Comparison of ENCODE assay signal across 8 cellular contexts in the genomic region with DNA sequence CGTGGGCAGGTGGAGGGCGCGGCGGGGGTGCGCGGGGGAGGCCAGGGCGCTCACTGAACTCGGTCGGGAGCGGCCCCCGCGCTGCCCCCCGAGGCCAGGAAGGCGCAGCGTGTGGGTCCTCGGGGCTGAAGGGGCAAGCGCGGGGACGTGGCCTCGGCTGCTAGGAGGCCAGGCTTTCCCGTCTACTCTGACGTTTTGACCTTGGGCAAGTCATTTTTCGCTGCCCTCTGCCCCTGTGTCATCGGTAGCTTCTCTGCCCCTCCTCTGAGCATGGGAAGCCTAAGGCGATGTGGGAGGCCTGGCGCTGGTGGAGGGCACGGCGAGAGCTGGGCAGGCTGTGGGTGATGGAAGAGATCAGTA. TPM values are rescaled to one million over a fixed set of nuclear protein-coding genes. Genes with fewer than 3 reads are reported as not detected.
A peak's percentile ranks its signal among the peaks of the same experiment; 100 is the strongest.
DNase-seq lines count a peak whose midpoint lies in the region; ATAC-seq, FAIRE-seq and TF ChIP-seq lines count a peak whose summit lies in the region.

No MANE protein-coding gene starts in this region.

- H3K4ac ChIP-seq in H9 (ENCODE audit: low read depth, low read length), result no peak overlapping the region

- CTCF ChIA-PET in GM12878 (lab: Yijun Ruan, JAX), result interaction anchor here (0.6 to 4.9 kb wide), 10 partner anchors 13 to 196 kb away, joined by 3 to 24 read pairs (median 4); no protein-coding TSS in a partner anchor

- no peak overlapping the region for H2BK120ac ChIP-seq in H9 (ENCODE audit: low read depth, low read length, poor library complexity, severe bottlenecking)

- RAD21 ChIA-PET in GM12878 (lab: Charles Lee; ENCODE audit: unreplicated experiment), result interaction anchor here (0.6 to 4.1 kb wide), 24 partner anchors 13 to 447 kb away, joined by 3 to 29 read pairs (median 5); a partner anchor contains a TSS

- H3K36me3 ChIP-seq in ES-I3 (ENCODE audit: insufficient read depth, low read length), result peaks cover 9% of the 10 kb centered on the region
- H3K36me3 ChIP-seq in GM12878 (ENCODE audit: control insufficient read depth in 2 of 2, insufficient read depth in 2 of 2, low read length in 1 of 2), result peaks cover 1 to 18% of the 10 kb centered on the region in 2 experiments; a peak in 3 of 4 replicates
- peaks cover 0 to 16% of the 10 kb centered on the region in 2 donors for H3K36me3 ChIP-seq in left lung

- no peak overlapping the region for H4K5ac ChIP-seq in H9 (ENCODE audit: insufficient read length, low read depth, low read length)

- no peak overlapping the region for H2BK20ac ChIP-seq in H9 (ENCODE audit: low read depth, low read length, poor library complexity, severe bottlenecking)

- no CpG with 5 or more reads among the region's 28 CpGs for WGBS in H9 (ENCODE audit: extremely low coverage, insufficient read length, low lambda C conversion rate)
- under 1% methylated on average over 13 of the region's 28 CpGs for WGBS in GM12878 (ENCODE audit: insufficient coverage, insufficient replicate concordance, low lambda C conversion rate, missing lambda C conversion rate)

- no peak overlapping the region for H4K91ac ChIP-seq in H9 (ENCODE audit: insufficient read length, low read depth, low read length)

- intact Hi-C loops in GM12878 (cut with micrococcal nuclease; ENCODE audit: unreplicated experiment) (loop anchor here (5.0 kb wide), 2 partner anchors 78 to 87 kb away; a partner anchor contains a TSS), left lung (cut with DNase I) (no loop called here)

- H3K23me2 ChIP-seq in H9 (ENCODE audit: insufficient read length, low read depth, low read length, poor library complexity, severe bottlenecking), result peaks cover 9% of the 10 kb centered on the region

- DNase-seq in H9 (no peak), NCI-H146 treated with DMSO at 0.1 percent for 48 hours (lab: John Stamatoyannopoulos, UW; ENCODE audit: unreplicated experiment) (peak; percentile 21), GM12878 (ENCODE audit: low read depth, low spot score) (no peak), left lung (no peak), NK-92 (lab: John Stamatoyannopoulos, UW; ENCODE audit: unreplicated experiment) (no peak), SHP77 treated with DMSO at 0.1 percent for 48 hours (lab: John Stamatoyannopoulos, UW) (no peak)
- DNase-seq in stimulated activated naive CD4-positive, alpha-beta T cell treated with Interleukin-2 at 50 U/mL for 16 hours (lab: John Stamatoyannopoulos, UW), result peak; percentile 17

- H3K79me2 ChIP-seq in H9 (ENCODE audit: insufficient read depth, low read length) (peaks cover 8% of the 10 kb centered on the region; the same call in 1 of the 2 replicates), GM12878 (ENCODE audit: control insufficient read depth, insufficient read depth, low read length) (peaks cover 51% of the 10 kb centered on the region)

- H3K56ac ChIP-seq in H9 (ENCODE audit: insufficient read length, low read depth, low read length), result no peak overlapping the region

- peak; percentile 1; the same call in 1 of the 2 replicates for TF ChIP-seq POLR2A in GM12878 (IDR thresholded peaks at IDR 0.05; ENCODE audit: low read depth, low read length)

- peak overlapping the region; percentile 55 to 90 (median 88); a peak in 6 of 7 replicates for H3K27ac Mint-ChIP-seq in H9

- TF ChIP-seq RAD21 in GM12878 (IDR thresholded peaks at IDR 0.05; ENCODE audit: insufficient read depth, low read depth, low read length), result no peak

- no peak overlapping the region for H2BK5ac ChIP-seq in H9 (ENCODE audit: insufficient read length, low read length)

- no peak overlapping the region for H3K23ac ChIP-seq in H9 (ENCODE audit: insufficient read length, low read depth, low read length)

- SMC1A ChIA-PET in GM12878 (lab: Charles Lee; ENCODE audit: uncharacterized antibody, unreplicated experiment), result interaction anchor here (0.8 to 2.7 kb wide), 9 partner anchors 8 to 204 kb away, joined by 3 to 17 read pairs (median 3); a partner anchor contains a TSS

- no peak overlapping the region for H4K8ac ChIP-seq in H9 (replicated peaks; ENCODE audit: insufficient read length, low read depth, low read length)

- H3K4me2 ChIP-seq in H9 (ENCODE audit: insufficient read depth, insufficient read length, low read length) (peak overlapping the region; percentile 75), GM12878 (ENCODE audit: control insufficient read depth, insufficient read depth) (peak overlapping the region; percentile 90)

- H3K4me3 ChIP-seq in GM12878, result peak overlapping the region; percentile 71
- H3K4me3 ChIP-seq in left lung, result peak overlapping the region; percentile 75 to 95

- FAIRE-seq in GM12878 (lab: Jason Lieb, UNC), result no peak

- H2AFZ ChIP-seq in H9 (ENCODE audit: low read length), result no peak overlapping the region
- H2AFZ ChIP-seq in GM12878 (ENCODE audit: control insufficient read depth, low read depth, low read length), result no peak overlapping the region

- H2BK15ac ChIP-seq in H9 (ENCODE audit: low read depth, low read length), result no peak overlapping the region

- H3K9ac ChIP-seq in ES-I3 (ENCODE audit: low read depth, low read length) (peak overlapping the region; percentile 72; the same call in 1 of the 2 replicates), H9 (ENCODE audit: extremely low read depth, insufficient read length, low read length) (peak overlapping the region; percentile 57), GM12878 (ENCODE audit: control insufficient read depth, insufficient read depth, low read length) (peak overlapping the region; percentile 74)

- H3K4me1 ChIP-seq in ES-I3 (ENCODE audit: insufficient read depth, low read length) (peaks cover 10% of the 10 kb centered on the region; the same call in 1 of the 2 replicates), H9 (ENCODE audit: insufficient read depth, low read length) (peaks cover 5% of the 10 kb centered on the region; the same call in 1 of the 2 replicates), GM12878 (ENCODE audit: control insufficient read depth, insufficient read depth, low read length) (peaks cover 20% of the 10 kb centered on the region), left lung (peaks cover 18 to 52% of the 10 kb centered on the region in 2 donors)

- H3K14ac ChIP-seq in H9 (ENCODE audit: insufficient read depth, low read length), result peak overlapping the region; percentile 2; the same call in 1 of the 2 replicates

- no peak overlapping the region for H3T11ph ChIP-seq in H9 (ENCODE audit: low read length)

- H3K9me3 Mint-ChIP-seq in H9, result no peaks in the 10 kb centered on the region

- H2BK12ac ChIP-seq in H9 (ENCODE audit: insufficient read length, low read depth, low read length), result no peak overlapping the region

- H3K18ac ChIP-seq in H9 (ENCODE audit: insufficient read length, low read depth, low read length), result no peak overlapping the region

- peak overlapping the region; percentile 87 to 96 for H3K4me3 Mint-ChIP-seq in H9

- no peaks in the 10 kb centered on the region for H3K27me3 ChIP-seq in H9 (ENCODE audit: insufficient read depth, low read length)
- H3K27me3 ChIP-seq in GM12878 (replicated peaks in 1 of 2; ENCODE audit: control insufficient read depth in 2 of 2, insufficient read depth in 2 of 2, low read length in 1 of 2), result no peaks in the 10 kb centered on the region
- H3K27me3 ChIP-seq in left lung, result no peaks in the 10 kb centered on the region

- ATAC-seq in GM12878 (0 out of 3 replicates have a peak, but pooled peaks have one; percentile 0), left lung (no peak)

- in situ Hi-C loops in GM12878 (cut with MboI), result no loop called here

- no peaks in the 10 kb centered on the region for H3K27me3 Mint-ChIP-seq in H9 (ENCODE audit: low read depth)

- H3K27ac ChIP-seq in H9 (ENCODE audit: insufficient read length, low read depth, low read length) (no peak overlapping the region), GM12878 (ENCODE audit: control insufficient read depth, insufficient read depth) (peak overlapping the region; percentile 73), left lung (peak overlapping the region; percentile 44 to 81)

- H3K36me3 Mint-ChIP-seq in H9 (ENCODE audit: insufficient read depth in 1 of 3, low read depth in 3 of 3), result peaks cover 26 to 54% (median 48%) of the 10 kb centered on the region in 3 experiments

- no peak for TF ChIP-seq EP300 in GM12878 (IDR thresholded peaks at IDR 0.05; ENCODE audit: borderline replicate concordance in 1 of 2, control insufficient read depth in 1 of 2, low read depth in 2 of 2, low read length in 2 of 2)

- no peaks in the 10 kb centered on the region for H3K79me1 ChIP-seq in H9 (ENCODE audit: insufficient read depth, low read depth, low read length, poor library complexity, severe bottlenecking)

- no peak for TF ChIP-seq CTCF in H9 (conservative IDR thresholded peaks at IDR 0.05)
- TF ChIP-seq CTCF in GM12878 (IDR thresholded peaks at IDR 0.05 in 2 of 3, conservative IDR thresholded peaks at IDR 0.05 in 1 of 3; ENCODE audit: control insufficient read depth in 2 of 3, extremely low read depth in 1 of 3, insufficient read depth in 1 of 3, low read depth in 3 of 3, low read length in 3 of 3), result no peak
- TF ChIP-seq CTCF in left lung (IDR thresholded peaks at IDR 0.05), result no peak

- H3K4me1 Mint-ChIP-seq in H9, result peaks cover 26 to 32% of the 10 kb centered on the region in 2 experiments

- H4K20me1 ChIP-seq in H9 (ENCODE audit: control insufficient read depth, insufficient read depth, insufficient read length), result no peaks in the 10 kb centered on the region
- H4K20me1 ChIP-seq in GM12878 (ENCODE audit: control insufficient read depth, insufficient read depth), result no peaks in the 10 kb centered on the region; the same call in 1 of the 2 replicates

- no peak overlapping the region for H2AK5ac ChIP-seq in H9 (ENCODE audit: insufficient read length, low read length)

- H3K9me3 ChIP-seq in ES-I3 (ENCODE audit: control insufficient read depth, insufficient read depth, low read length), result no peaks in the 10 kb centered on the region
- H3K9me3 ChIP-seq in H9 (ENCODE audit: control insufficient read depth, low read depth, low read length), result no peaks in the 10 kb centered on the region
- H3K9me3 ChIP-seq in GM12878 (replicated peaks; ENCODE audit: control insufficient read depth, insufficient read depth, low read length), result no peaks in the 10 kb centered on the region; the same call in 2 of the 3 replicates
- no peaks in the 10 kb centered on the region for H3K9me3 ChIP-seq in left lung

- POLR2A ChIA-PET in GM12878 (lab: Charles Lee), result interaction anchor here (0.6 to 3.2 kb wide), 17 partner anchors 10 to 197 kb away, joined by 3 to 25 read pairs (median 5); a partner anchor contains a TSS

- no TSS peak for BruUV-seq in GM12878 (replicated peaks; lab: Mats Ljungman, UMichigan)

RNA-seq across cellular contexts. Expression of a gene that starts 0.5 kb away (rescaled TPM):
- 50.8 and 52.2 TPM in 2 replicates for total RNA-seq in H9 (2021)
- 158 and 181 TPM in 2 replicates for total RNA-seq in GM12878 (2013; cell fraction: nucleolus; rRNA removed)
- 45.1 and 51.9 TPM in 2 replicates for total RNA-seq in GM12878 (2014; rRNA removed)
- total RNA-seq in GM12878 (2014; rRNA removed; fragmentation: Illumina TruSeq; extraction: Trizol), result 54.6 and 60.9 TPM in 2 replicates
- total RNA-seq in GM12878 (2021), result 58.7 and 66.8 TPM in 2 replicates
- 33.1 TPM for polyA plus RNA-seq in GM12878 (2011; ENCODE audit: low read depth)
- 40.6 and 49.2 TPM in 2 replicates for polyA plus RNA-seq in GM12878 (2011; rRNA removed)
- polyA plus RNA-seq in GM12878 (2011; cell fraction: cytosol; rRNA removed), result 47.8 and 53.8 TPM in 2 replicates
- 93.4 and 100.0 TPM in 2 replicates for polyA plus RNA-seq in GM12878 (2011; cell fraction: nucleus; rRNA removed)
- 39.6 and 40.3 TPM in 2 replicates for polyA plus RNA-seq in GM12878 (2012)
- polyA plus RNA-seq in GM12878 (2014; fragmentation: Illumina TruSeq; extraction: Trizol), result 34.4 and 37.9 TPM in 2 replicates
- polyA plus RNA-seq in GM12878 (2014; fragmentation: Nextera tagmentation; extraction: Ambion mirVana), result 10 to 100 TPM in 1 of 2 experiments, 1 to 10 TPM in 1; 6.1 to 19.0 TPM
- 42.0 and 44.4 TPM in 2 replicates for polyA plus RNA-seq in GM12878 (2014; rRNA removed)
- polyA plus RNA-seq in GM12878 (2016; fragmentation: Nextera tagmentation; extraction: Ambion mirVana), result 10 to 100 TPM; 67.4 to 67.6 TPM
- 110 and 113 TPM in 2 replicates for polyA minus RNA-seq in GM12878 (2011; rRNA and poly(A)+ RNA removed)
- 22.3 and 33.1 TPM in 2 replicates for polyA minus RNA-seq in GM12878 (2011; cell fraction: cytosol; rRNA and poly(A)+ RNA removed)
- 38.8 and 57.9 TPM in 2 replicates for polyA minus RNA-seq in GM12878 (2011; cell fraction: nucleus; rRNA and poly(A)+ RNA removed)
- 10 to 100 TPM; 74.7 to 77.4 TPM for total RNA-seq in left lung

RNA-seq across cellular contexts. Expression of a gene that starts 0.8 kb away (rescaled TPM):
- total RNA-seq in H9 (2021) (9.2 and 11.4 TPM in 2 replicates), GM12878 (2014; rRNA removed) (10.5 and 11.2 TPM in 2 replicates), GM12878 (2014; rRNA removed; fragmentation: Illumina TruSeq; extraction: Trizol) (3.5 and 4.6 TPM in 2 replicates), GM12878 (2021) (9.0 and 9.5 TPM in 2 replicates), left lung (1 to 10 TPM; 4.4 to 4.5 TPM)
- 37.5 and 42.1 TPM in 2 replicates for total RNA-seq in GM12878 (2013; cell fraction: nucleolus; rRNA removed)
- 3.3 TPM for polyA plus RNA-seq in GM12878 (2011; ENCODE audit: low read depth)
- polyA plus RNA-seq in GM12878 (2011; rRNA removed) (8.7 and 13.6 TPM in 2 replicates), GM12878 (2014; fragmentation: Illumina TruSeq; extraction: Trizol) (4.3 and 5.2 TPM in 2 replicates), GM12878 (2014; fragmentation: Nextera tagmentation; extraction: Ambion mirVana) (1 to 10 TPM; 1.4 to 2.9 TPM), GM12878 (2014; rRNA removed) (7.9 and 9.3 TPM in 2 replicates), GM12878 (2016; fragmentation: Nextera tagmentation; extraction: Ambion mirVana) (1 to 10 TPM in 1 of 2 experiments, under 1 TPM in 1; 0.57 to 4.2 TPM)
- 10.6 and 15.0 TPM in 2 replicates for polyA plus RNA-seq in GM12878 (2011; cell fraction: cytosol; rRNA removed)
- 27.7 and 29.6 TPM in 2 replicates for polyA plus RNA-seq in GM12878 (2011; cell fraction: nucleus; rRNA removed)
- 5.7 and 6.1 TPM in 2 replicates for polyA plus RNA-seq in GM12878 (2012)
- polyA minus RNA-seq in GM12878 (2011; rRNA and poly(A)+ RNA removed), result 24.7 and 29.2 TPM in 2 replicates
- polyA minus RNA-seq in GM12878 (2011; cell fraction: cytosol; rRNA and poly(A)+ RNA removed), result 4.0 and 6.1 TPM in 2 replicates
- 13.4 and 22.9 TPM in 2 replicates for polyA minus RNA-seq in GM12878 (2011; cell fraction: nucleus; rRNA and poly(A)+ RNA removed)

Comparison
In these comparisons a context has a peak if more than half of its experiments do, and no peak if none do; other contexts are left out.
1. DNase-seq: peak in NCI-H146 treated with DMSO at 0.1 percent for 48 hours (single experiment) and stimulated activated naive CD4-positive, alpha-beta T cell treated with Interleukin-2 at 50 U/mL for 16 hours (single experiment); none in H9 (single experiment), GM12878 (single experiment), left lung (0 of 2), NK-92 (single experiment) and SHP77 treated with DMSO at 0.1 percent for 48 hours (single experiment).
2. Peak in every context shown above with its lines, with median percentiles within 50 percentile points of each other: H3K9ac ChIP-seq.